Comparison of ENCODE assay signal across 1 cellular context in the genomic region with DNA sequence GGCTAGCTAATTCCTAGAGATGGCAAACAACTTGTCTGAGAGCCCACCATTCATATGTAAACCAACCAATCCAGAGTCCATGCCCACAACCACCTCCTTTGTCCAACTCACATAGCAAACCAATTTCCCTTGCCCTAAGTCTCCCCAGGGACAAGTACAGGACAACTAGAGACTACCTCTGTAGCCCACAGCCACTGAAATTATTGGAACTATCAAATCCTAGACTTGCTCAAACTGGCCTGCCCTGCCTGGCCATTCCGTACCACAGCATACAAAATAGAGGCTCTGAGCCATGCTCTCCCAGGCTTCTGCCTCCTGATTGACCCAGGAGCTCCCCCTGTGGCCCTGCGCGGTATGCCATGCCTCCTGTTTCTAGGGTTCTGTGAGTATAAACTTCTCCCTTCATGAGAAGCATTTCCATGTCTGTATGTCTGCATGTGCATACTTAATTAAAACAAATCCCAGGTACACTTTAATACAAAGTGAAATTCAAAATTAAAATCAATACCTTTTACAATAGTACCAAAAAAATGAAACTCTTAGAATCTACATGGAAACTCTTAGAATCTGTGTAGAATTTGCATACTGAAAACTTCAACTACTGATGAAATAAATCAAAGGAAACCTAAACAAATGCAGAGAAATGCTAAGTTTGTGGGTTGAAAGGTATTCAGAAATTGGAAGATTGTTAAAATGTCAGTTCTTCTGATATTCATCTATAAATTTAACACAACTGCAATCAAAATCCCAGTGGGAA.
TF ChIP-seq lines count a peak whose summit lies in the region.

No MANE protein-coding gene starts in this region.

TF ChIP-seq in H1, 55 proteins besides CTCF, POLR2A, EP300 and RAD21:
- TF ChIP-seq, protein P1, sequence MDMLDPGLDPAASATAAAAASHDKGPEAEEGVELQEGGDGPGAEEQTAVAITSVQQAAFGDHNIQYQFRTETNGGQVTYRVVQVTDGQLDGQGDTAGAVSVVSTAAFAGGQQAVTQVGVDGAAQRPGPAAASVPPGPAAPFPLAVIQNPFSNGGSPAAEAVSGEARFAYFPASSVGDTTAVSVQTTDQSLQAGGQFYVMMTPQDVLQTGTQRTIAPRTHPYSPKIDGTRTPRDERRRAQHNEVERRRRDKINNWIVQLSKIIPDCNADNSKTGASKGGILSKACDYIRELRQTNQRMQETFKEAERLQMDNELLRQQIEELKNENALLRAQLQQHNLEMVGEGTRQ (IDR thresholded peaks at IDR 0.05; ENCODE audit: low read length): no peak
- no peak for TF ChIP-seq SRF (IDR thresholded peaks at IDR 0.05; ENCODE audit: low read depth, low read length)
- no peak for TF ChIP-seq SP2 (IDR thresholded peaks at IDR 0.05; ENCODE audit: low read length)
- no peak for TF ChIP-seq HDAC2 (IDR thresholded peaks at IDR 0.05; ENCODE audit: borderline replicate concordance in 1 of 2, low read depth in 2 of 2, low read length in 2 of 2)
- no peak for TF ChIP-seq CEBPB (IDR thresholded peaks at IDR 0.05; ENCODE audit: low read depth, low read length)
- no peak for TF ChIP-seq CREB1 (IDR thresholded peaks at IDR 0.05)
- TF ChIP-seq SIRT6 (IDR thresholded peaks at IDR 0.05; ENCODE audit: low read length): no peak
- TF ChIP-seq TAF7 (optimal IDR thresholded peaks at IDR 0.05; ENCODE audit: borderline replicate concordance, low read depth, low read length): no peak
- TF ChIP-seq SIX5 (IDR thresholded peaks at IDR 0.05; ENCODE audit: low read depth, low read length): no peak
- no peak for TF ChIP-seq SUZ12 (IDR thresholded peaks at IDR 0.05; ENCODE audit: low read length)
- TF ChIP-seq, protein P2, sequence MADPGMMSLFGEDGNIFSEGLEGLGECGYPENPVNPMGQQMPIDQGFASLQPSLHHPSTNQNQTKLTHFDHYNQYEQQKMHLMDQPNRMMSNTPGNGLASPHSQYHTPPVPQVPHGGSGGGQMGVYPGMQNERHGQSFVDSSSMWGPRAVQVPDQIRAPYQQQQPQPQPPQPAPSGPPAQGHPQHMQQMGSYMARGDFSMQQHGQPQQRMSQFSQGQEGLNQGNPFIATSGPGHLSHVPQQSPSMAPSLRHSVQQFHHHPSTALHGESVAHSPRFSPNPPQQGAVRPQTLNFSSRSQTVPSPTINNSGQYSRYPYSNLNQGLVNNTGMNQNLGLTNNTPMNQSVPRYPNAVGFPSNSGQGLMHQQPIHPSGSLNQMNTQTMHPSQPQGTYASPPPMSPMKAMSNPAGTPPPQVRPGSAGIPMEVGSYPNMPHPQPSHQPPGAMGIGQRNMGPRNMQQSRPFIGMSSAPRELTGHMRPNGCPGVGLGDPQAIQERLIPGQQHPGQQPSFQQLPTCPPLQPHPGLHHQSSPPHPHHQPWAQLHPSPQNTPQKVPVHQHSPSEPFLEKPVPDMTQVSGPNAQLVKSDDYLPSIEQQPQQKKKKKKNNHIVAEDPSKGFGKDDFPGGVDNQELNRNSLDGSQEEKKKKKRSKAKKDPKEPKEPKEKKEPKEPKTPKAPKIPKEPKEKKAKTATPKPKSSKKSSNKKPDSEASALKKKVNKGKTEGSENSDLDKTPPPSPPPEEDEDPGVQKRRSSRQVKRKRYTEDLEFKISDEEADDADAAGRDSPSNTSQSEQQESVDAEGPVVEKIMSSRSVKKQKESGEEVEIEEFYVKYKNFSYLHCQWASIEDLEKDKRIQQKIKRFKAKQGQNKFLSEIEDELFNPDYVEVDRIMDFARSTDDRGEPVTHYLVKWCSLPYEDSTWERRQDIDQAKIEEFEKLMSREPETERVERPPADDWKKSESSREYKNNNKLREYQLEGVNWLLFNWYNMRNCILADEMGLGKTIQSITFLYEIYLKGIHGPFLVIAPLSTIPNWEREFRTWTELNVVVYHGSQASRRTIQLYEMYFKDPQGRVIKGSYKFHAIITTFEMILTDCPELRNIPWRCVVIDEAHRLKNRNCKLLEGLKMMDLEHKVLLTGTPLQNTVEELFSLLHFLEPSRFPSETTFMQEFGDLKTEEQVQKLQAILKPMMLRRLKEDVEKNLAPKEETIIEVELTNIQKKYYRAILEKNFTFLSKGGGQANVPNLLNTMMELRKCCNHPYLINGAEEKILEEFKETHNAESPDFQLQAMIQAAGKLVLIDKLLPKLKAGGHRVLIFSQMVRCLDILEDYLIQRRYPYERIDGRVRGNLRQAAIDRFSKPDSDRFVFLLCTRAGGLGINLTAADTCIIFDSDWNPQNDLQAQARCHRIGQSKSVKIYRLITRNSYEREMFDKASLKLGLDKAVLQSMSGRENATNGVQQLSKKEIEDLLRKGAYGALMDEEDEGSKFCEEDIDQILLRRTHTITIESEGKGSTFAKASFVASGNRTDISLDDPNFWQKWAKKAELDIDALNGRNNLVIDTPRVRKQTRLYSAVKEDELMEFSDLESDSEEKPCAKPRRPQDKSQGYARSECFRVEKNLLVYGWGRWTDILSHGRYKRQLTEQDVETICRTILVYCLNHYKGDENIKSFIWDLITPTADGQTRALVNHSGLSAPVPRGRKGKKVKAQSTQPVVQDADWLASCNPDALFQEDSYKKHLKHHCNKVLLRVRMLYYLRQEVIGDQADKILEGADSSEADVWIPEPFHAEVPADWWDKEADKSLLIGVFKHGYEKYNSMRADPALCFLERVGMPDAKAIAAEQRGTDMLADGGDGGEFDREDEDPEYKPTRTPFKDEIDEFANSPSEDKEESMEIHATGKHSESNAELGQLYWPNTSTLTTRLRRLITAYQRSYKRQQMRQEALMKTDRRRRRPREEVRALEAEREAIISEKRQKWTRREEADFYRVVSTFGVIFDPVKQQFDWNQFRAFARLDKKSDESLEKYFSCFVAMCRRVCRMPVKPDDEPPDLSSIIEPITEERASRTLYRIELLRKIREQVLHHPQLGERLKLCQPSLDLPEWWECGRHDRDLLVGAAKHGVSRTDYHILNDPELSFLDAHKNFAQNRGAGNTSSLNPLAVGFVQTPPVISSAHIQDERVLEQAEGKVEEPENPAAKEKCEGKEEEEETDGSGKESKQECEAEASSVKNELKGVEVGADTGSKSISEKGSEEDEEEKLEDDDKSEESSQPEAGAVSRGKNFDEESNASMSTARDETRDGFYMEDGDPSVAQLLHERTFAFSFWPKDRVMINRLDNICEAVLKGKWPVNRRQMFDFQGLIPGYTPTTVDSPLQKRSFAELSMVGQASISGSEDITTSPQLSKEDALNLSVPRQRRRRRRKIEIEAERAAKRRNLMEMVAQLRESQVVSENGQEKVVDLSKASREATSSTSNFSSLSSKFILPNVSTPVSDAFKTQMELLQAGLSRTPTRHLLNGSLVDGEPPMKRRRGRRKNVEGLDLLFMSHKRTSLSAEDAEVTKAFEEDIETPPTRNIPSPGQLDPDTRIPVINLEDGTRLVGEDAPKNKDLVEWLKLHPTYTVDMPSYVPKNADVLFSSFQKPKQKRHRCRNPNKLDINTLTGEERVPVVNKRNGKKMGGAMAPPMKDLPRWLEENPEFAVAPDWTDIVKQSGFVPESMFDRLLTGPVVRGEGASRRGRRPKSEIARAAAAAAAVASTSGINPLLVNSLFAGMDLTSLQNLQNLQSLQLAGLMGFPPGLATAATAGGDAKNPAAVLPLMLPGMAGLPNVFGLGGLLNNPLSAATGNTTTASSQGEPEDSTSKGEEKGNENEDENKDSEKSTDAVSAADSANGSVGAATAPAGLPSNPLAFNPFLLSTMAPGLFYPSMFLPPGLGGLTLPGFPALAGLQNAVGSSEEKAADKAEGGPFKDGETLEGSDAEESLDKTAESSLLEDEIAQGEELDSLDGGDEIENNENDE (IDR thresholded peaks at IDR 0.05; ENCODE audit: insufficient replicate concordance, low read length): no peak
- TF ChIP-seq BACH1 (IDR thresholded peaks at IDR 0.05; ENCODE audit: low read length): no peak
- no peak for TF ChIP-seq CHD1 (IDR thresholded peaks at IDR 0.05; ENCODE audit: low read depth, low read length)
- TF ChIP-seq, protein P3, sequence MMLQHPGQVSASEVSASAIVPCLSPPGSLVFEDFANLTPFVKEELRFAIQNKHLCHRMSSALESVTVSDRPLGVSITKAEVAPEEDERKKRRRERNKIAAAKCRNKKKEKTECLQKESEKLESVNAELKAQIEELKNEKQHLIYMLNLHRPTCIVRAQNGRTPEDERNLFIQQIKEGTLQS (IDR thresholded peaks at IDR 0.05; ENCODE audit: insufficient read depth, low read depth, low read length): no peak
- no peak for TF ChIP-seq CBX8 (IDR thresholded peaks at IDR 0.05; ENCODE audit: borderline replicate concordance, low read depth, low read length)
- TF ChIP-seq ASH2L (IDR thresholded peaks at IDR 0.05; ENCODE audit: low read length): peak; percentile 53
- no peak for TF ChIP-seq RXRA (IDR thresholded peaks at IDR 0.05; ENCODE audit: insufficient read depth, low read depth, low read length)
- TF ChIP-seq JUN (IDR thresholded peaks at IDR 0.05; ENCODE audit: low read depth, low read length): no peak
- TF ChIP-seq SP1 (IDR thresholded peaks at IDR 0.05; ENCODE audit: low read depth, low read length): no peak
- TF ChIP-seq CBX5 (IDR thresholded peaks at IDR 0.05; ENCODE audit: low read depth, low read length): no peak
- no peak for TF ChIP-seq FOSL1 (IDR thresholded peaks at IDR 0.05; ENCODE audit: insufficient read depth, low read depth, low read length)
- no peak for TF ChIP-seq POLR2AphosphoS5 (IDR thresholded peaks at IDR 0.05; ENCODE audit: low read depth, low read length)
- TF ChIP-seq NRF1 (IDR thresholded peaks at IDR 0.05; ENCODE audit: low read depth, low read length): no peak
- TF ChIP-seq, protein P4, sequence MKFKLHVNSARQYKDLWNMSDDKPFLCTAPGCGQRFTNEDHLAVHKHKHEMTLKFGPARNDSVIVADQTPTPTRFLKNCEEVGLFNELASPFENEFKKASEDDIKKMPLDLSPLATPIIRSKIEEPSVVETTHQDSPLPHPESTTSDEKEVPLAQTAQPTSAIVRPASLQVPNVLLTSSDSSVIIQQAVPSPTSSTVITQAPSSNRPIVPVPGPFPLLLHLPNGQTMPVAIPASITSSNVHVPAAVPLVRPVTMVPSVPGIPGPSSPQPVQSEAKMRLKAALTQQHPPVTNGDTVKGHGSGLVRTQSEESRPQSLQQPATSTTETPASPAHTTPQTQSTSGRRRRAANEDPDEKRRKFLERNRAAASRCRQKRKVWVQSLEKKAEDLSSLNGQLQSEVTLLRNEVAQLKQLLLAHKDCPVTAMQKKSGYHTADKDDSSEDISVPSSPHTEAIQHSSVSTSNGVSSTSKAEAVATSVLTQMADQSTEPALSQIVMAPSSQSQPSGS (IDR thresholded peaks at IDR 0.05; ENCODE audit: low read length): no peak
- TF ChIP-seq GABPA (IDR thresholded peaks at IDR 0.05; ENCODE audit: borderline replicate concordance, insufficient read depth, low read length): no peak
- no peak for TF ChIP-seq NANOG (IDR thresholded peaks at IDR 0.05; ENCODE audit: insufficient read depth, low read depth, low read length, poor library complexity, severe bottlenecking)
- TF ChIP-seq TAF1 (IDR thresholded peaks at IDR 0.05; ENCODE audit: low read depth, low read length): peak; percentile 57
- TF ChIP-seq RFX5 (IDR thresholded peaks at IDR 0.05; ENCODE audit: borderline replicate concordance, low read depth, low read length): no peak
- no peak for TF ChIP-seq HDAC6 (IDR thresholded peaks at IDR 0.05; ENCODE audit: low read depth, low read length)
- TF ChIP-seq GTF2F1 (IDR thresholded peaks at IDR 0.05; ENCODE audit: borderline replicate concordance, low read depth, low read length): no peak
- TF ChIP-seq, protein P5, sequence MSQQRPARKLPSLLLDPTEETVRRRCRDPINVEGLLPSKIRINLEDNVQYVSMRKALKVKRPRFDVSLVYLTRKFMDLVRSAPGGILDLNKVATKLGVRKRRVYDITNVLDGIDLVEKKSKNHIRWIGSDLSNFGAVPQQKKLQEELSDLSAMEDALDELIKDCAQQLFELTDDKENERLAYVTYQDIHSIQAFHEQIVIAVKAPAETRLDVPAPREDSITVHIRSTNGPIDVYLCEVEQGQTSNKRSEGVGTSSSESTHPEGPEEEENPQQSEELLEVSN (IDR thresholded peaks at IDR 0.05): no peak
- no peak for TF ChIP-seq PHF8 (conservative IDR thresholded peaks at IDR 0.05; ENCODE audit: low read depth, low read length)
- TF ChIP-seq KDM1A (IDR thresholded peaks at IDR 0.05; ENCODE audit: borderline replicate concordance, low read length): peak; percentile 18; the same call in 1 of the 2 replicates
- TF ChIP-seq, protein P6, sequence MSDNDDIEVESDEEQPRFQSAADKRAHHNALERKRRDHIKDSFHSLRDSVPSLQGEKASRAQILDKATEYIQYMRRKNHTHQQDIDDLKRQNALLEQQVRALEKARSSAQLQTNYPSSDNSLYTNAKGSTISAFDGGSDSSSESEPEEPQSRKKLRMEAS (IDR thresholded peaks at IDR 0.05): peak; percentile 64; the same call in 1 of the 2 replicates
- no peak for TF ChIP-seq CHD2 (IDR thresholded peaks at IDR 0.05; ENCODE audit: low read length)
- no peak for TF ChIP-seq RBBP5 (IDR thresholded peaks at IDR 0.05; ENCODE audit: borderline replicate concordance, low read depth, low read length)
- TF ChIP-seq RNF2 (IDR thresholded peaks at IDR 0.05; ENCODE audit: borderline replicate concordance, low read depth, low read length, missing control alignments, poor library complexity, severe bottlenecking): no peak
- 0 out of 2 replicates have a peak, but pooled peaks have one; percentile 35 for TF ChIP-seq TBP (IDR thresholded peaks at IDR 0.05; ENCODE audit: low read depth, low read length)
- TF ChIP-seq YY1 (IDR thresholded peaks at IDR 0.05; ENCODE audit: low read depth, low read length): 0 out of 2 replicates have a peak, but pooled peaks have one; percentile 12
- TF ChIP-seq KDM4A (IDR thresholded peaks at IDR 0.05; ENCODE audit: low read depth, low read length, severe bottlenecking): peak; percentile 52
- TF ChIP-seq POU5F1 (IDR thresholded peaks at IDR 0.05; ENCODE audit: low read depth, low read length): 0 out of 2 replicates have a peak, but pooled peaks have one; percentile 12
- no peak for TF ChIP-seq EZH2 (IDR thresholded peaks at IDR 0.05; ENCODE audit: low read depth, low read length, severe bottlenecking)
- TF ChIP-seq BCL11A (IDR thresholded peaks at IDR 0.05; ENCODE audit: low read depth in 2 of 2, low read length in 2 of 2): no peak
- TF ChIP-seq SIN3A (conservative IDR thresholded peaks at IDR 0.05 in 1 of 2, IDR thresholded peaks at IDR 0.05 in 1 of 2; ENCODE audit: low read depth in 1 of 2, low read length in 2 of 2): peak in 1 of 2 experiments; percentile 55; a peak in 1 of 4 replicates
- TF ChIP-seq CTBP2 (IDR thresholded peaks at IDR 0.05; ENCODE audit: borderline replicate concordance, insufficient read depth, insufficient read length, low read length): no peak
- peak; percentile 54; the same call in 1 of the 2 replicates for TF ChIP-seq TEAD4 (IDR thresholded peaks at IDR 0.05; ENCODE audit: low read depth, low read length)
- no peak for TF ChIP-seq EGR1 (IDR thresholded peaks at IDR 0.05; ENCODE audit: borderline replicate concordance, low read depth, low read length)
- no peak for TF ChIP-seq BRCA1 (IDR thresholded peaks at IDR 0.05; ENCODE audit: low read depth, low read length)
- no peak for TF ChIP-seq MAFK (IDR thresholded peaks at IDR 0.05; ENCODE audit: low read depth, low read length)
- TF ChIP-seq TCF12 (IDR thresholded peaks at IDR 0.05; ENCODE audit: low read depth, low read length): no peak
TF ChIP-seq in H1: peak in this region for 10.
